ENCODE assay signal across 1 cellular context in the genomic region with DNA sequence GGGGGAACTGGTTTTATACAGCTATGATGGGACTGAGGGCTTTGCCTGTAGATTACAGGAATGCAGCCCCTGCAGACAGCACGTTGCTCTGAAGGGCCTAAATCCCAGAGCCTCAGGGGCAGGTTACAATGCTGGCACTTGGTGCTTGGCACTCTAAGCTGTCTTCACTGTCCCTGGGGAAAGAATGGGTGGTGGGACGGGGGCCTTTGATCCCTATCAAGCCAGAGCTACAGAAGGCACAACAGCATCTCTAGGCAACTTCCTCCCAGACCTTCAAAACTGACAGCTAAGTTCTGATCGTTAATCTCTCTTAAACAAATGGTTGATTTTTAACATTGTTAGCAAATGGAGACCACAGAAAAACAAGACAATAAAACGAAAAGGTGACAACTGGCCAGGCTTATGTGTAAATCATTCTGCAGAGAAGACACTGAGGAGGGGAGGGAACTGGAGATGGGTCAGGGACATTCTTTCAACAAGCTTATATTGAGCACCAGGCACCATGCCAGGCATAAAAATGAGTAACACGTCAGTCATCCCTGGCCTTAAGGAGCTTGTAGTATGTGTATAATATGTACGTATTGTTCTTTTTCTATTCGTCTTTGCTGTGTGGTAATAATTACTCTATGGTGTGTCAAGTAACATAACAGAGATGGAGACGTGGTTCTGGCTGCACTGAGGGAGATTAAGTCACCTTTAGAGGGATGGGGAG.
TF ChIP-seq lines count a peak whose summit lies in the region.

No MANE protein-coding gene starts in this region.

TF ChIP-seq in WTC11, 78 proteins besides CTCF, POLR2A, EP300 and RAD21 (continued from another document):
- TF ChIP-seq, protein P1, sequence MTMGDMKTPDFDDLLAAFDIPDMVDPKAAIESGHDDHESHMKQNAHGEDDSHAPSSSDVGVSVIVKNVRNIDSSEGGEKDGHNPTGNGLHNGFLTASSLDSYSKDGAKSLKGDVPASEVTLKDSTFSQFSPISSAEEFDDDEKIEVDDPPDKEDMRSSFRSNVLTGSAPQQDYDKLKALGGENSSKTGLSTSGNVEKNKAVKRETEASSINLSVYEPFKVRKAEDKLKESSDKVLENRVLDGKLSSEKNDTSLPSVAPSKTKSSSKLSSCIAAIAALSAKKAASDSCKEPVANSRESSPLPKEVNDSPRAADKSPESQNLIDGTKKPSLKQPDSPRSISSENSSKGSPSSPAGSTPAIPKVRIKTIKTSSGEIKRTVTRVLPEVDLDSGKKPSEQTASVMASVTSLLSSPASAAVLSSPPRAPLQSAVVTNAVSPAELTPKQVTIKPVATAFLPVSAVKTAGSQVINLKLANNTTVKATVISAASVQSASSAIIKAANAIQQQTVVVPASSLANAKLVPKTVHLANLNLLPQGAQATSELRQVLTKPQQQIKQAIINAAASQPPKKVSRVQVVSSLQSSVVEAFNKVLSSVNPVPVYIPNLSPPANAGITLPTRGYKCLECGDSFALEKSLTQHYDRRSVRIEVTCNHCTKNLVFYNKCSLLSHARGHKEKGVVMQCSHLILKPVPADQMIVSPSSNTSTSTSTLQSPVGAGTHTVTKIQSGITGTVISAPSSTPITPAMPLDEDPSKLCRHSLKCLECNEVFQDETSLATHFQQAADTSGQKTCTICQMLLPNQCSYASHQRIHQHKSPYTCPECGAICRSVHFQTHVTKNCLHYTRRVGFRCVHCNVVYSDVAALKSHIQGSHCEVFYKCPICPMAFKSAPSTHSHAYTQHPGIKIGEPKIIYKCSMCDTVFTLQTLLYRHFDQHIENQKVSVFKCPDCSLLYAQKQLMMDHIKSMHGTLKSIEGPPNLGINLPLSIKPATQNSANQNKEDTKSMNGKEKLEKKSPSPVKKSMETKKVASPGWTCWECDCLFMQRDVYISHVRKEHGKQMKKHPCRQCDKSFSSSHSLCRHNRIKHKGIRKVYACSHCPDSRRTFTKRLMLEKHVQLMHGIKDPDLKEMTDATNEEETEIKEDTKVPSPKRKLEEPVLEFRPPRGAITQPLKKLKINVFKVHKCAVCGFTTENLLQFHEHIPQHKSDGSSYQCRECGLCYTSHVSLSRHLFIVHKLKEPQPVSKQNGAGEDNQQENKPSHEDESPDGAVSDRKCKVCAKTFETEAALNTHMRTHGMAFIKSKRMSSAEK (CRISPR knock-in tag; IDR thresholded peaks at IDR 0.05; ENCODE audit: borderline replicate concordance), result no peak
- no peak for TF ChIP-seq JAZF1 (CRISPR knock-in tag; IDR thresholded peaks at IDR 0.05)
- TF ChIP-seq NFE2L1 (CRISPR knock-in tag; IDR thresholded peaks at IDR 0.05), result no peak
- no peak for TF ChIP-seq NR3C1 (CRISPR knock-in tag; conservative IDR thresholded peaks at IDR 0.05; ENCODE audit: low read depth)
- TF ChIP-seq SP1 (CRISPR knock-in tag; conservative IDR thresholded peaks at IDR 0.05), result no peak
TF ChIP-seq in WTC11: peak in this region for 0.
